Comparison of ENCODE assay signal across 11 cellular contexts in genomic region chr9:93186151-93186715, GRCh38. TPM values are rescaled to one million over a fixed set of nuclear protein-coding genes. Genes with fewer than 3 reads are reported as not detected.
A peak's percentile ranks its signal among the peaks of the same experiment; 100 is the strongest.
DNase-seq lines count a peak whose midpoint lies in the region; ATAC-seq and TF ChIP-seq lines count a peak whose summit lies in the region.
"Had no signal": no experiment of that assay in that cellular context is flagged by ENCODE, and none has a peak within 500 bp of the region (broad histone marks: within the 10 kb centered on the region; RNA-seq: fewer than 3 reads in every experiment).

No MANE protein-coding gene starts in this region.

- H3K27me3 Mint-ChIP-seq in CD4-positive, alpha-beta T cell: peaks cover 23% of the 10 kb centered on the region
- H3K27me3 Mint-ChIP-seq in neural crest cell (ENCODE audit: low read depth): peaks cover 80% of the 10 kb centered on the region

- POLR2A ChIA-PET in CD4-positive, alpha-beta T cell (lab: Charles Lee): no interaction called here

- H3K9me3 ChIP-seq in CD4-positive, alpha-beta T cell (ENCODE audit: control insufficient read depth, low read length): no peaks in the 10 kb centered on the region
- H3K9me3 ChIP-seq in NT2/D1 (ENCODE audit: insufficient read depth, low read length): no peaks in the 10 kb centered on the region
- H3K9me3 ChIP-seq in esophagus squamous epithelium: no peaks in the 10 kb centered on the region
- H3K9me3 ChIP-seq: SJCRH30 had no signal

- H3K27ac Mint-ChIP-seq in CD4-positive, alpha-beta T cell: no peak overlapping the region
- H3K27ac Mint-ChIP-seq in neural crest cell (ENCODE audit: unreplicated experiment): no peak overlapping the region

- TF ChIP-seq POLR2A in esophagus squamous epithelium (IDR thresholded peaks at IDR 0.05): no peak

- H3K9ac ChIP-seq in NT2/D1 (ENCODE audit: insufficient read length, low read depth): peak overlapping the region; percentile 16

- DNase-seq in CD4-positive, alpha-beta T cell: no peak
- DNase-seq in NT2/D1 (ENCODE audit: low read depth, low spot score): no peak
- no peak for DNase-seq in esophagus squamous epithelium (lab: John Stamatoyannopoulos, UW)
- no peak for DNase-seq in neural crest cell (ENCODE audit: low read depth, low spot score)
- no peak for DNase-seq in T1000 (lab: John Stamatoyannopoulos, UW)
- DNase-seq in 8988T: no peak
- DNase-seq: activated naive CD4-positive, alpha-beta T cell; NCI-H2227 treated with DMSO at 0.1 percent for 48 hours; SJCRH30 had no signal

- H3K4me1 Mint-ChIP-seq in CD4-positive, alpha-beta T cell (ENCODE audit: low read depth): peaks cover 5% of the 10 kb centered on the region
- peaks cover 13% of the 10 kb centered on the region for H3K4me1 Mint-ChIP-seq in neural crest cell

- peak overlapping the region; percentile 74 for H3K4me3 Mint-ChIP-seq in CD4-positive, alpha-beta T cell
- peak overlapping the region; percentile 82 for H3K4me3 Mint-ChIP-seq in neural crest cell

- TF ChIP-seq CTCF in CD4-positive, alpha-beta T cell (IDR thresholded peaks at IDR 0.05): no peak
- TF ChIP-seq CTCF in esophagus squamous epithelium (IDR thresholded peaks at IDR 0.05): no peak
- TF ChIP-seq CTCF in neural crest cell (conservative IDR thresholded peaks at IDR 0.05): no peak

- H3K9me3 Mint-ChIP-seq in CD4-positive, alpha-beta T cell: no peaks in the 10 kb centered on the region
- H3K9me3 Mint-ChIP-seq in neural crest cell: no peaks in the 10 kb centered on the region

- WGBS in esophagus squamous epithelium, 2 donors: 54 to 65% methylated on average over 5 to 8 of the region's 13 CpGs

- H3K36me3 ChIP-seq in NT2/D1 (ENCODE audit: insufficient read depth, insufficient read length, low read length): peaks cover 6% of the 10 kb centered on the region
- no peaks in the 10 kb centered on the region for H3K36me3 ChIP-seq in esophagus squamous epithelium
- H3K36me3 ChIP-seq: SJCRH30 had no signal

- H3K4me3 ChIP-seq in NT2/D1 (ENCODE audit: insufficient read length, low read depth) (no peak overlapping the region), esophagus squamous epithelium (peak overlapping the region in 1 of 4 donors; percentile 27)
- H3K4me3 ChIP-seq: SJCRH30 had no signal

- no peak overlapping the region for H3K27ac ChIP-seq in CD4-positive, alpha-beta T cell (ENCODE audit: low read depth, low read length)
- H3K27ac ChIP-seq in esophagus squamous epithelium: peak overlapping the region in 3 of 4 donors; percentile 38 to 57 (median 55)
- H3K27ac ChIP-seq: SJCRH30 had no signal

- CTCF ChIA-PET in CD4-positive, alpha-beta T cell (lab: Charles Lee): no interaction called here

- H3K4me1 ChIP-seq in NT2/D1 (ENCODE audit: insufficient read depth, insufficient read length) (peaks cover 18% of the 10 kb centered on the region), esophagus squamous epithelium (peaks cover 9 to 41% (median 19%) of the 10 kb centered on the region in 3 donors)
- H3K4me1 ChIP-seq: SJCRH30 had no signal

- peaks cover 20% of the 10 kb centered on the region for H3K27me3 ChIP-seq in CD4-positive, alpha-beta T cell (ENCODE audit: control insufficient read depth, insufficient read depth, low read length)
- H3K27me3 ChIP-seq in NT2/D1 (ENCODE audit: insufficient read depth, insufficient read length) (peaks cover 39% of the 10 kb centered on the region), esophagus squamous epithelium (peaks cover 0 to 62% (median 3%) of the 10 kb centered on the region in 4 donors)

- no peaks in the 10 kb centered on the region for H3K36me3 Mint-ChIP-seq in CD4-positive, alpha-beta T cell (ENCODE audit: low read depth)
- no peaks in the 10 kb centered on the region for H3K36me3 Mint-ChIP-seq in neural crest cell (ENCODE audit: low read depth)

- intact Hi-C loops in CD4-positive, alpha-beta T cell (cut with DNase I, micrococcal nuclease): no loop called here
- intact Hi-C loops in esophagus squamous epithelium (cut with DNase I): no loop called here

- ATAC-seq in CD4-positive, alpha-beta T cell (ENCODE audit: poor library complexity): no peak
- no peak for ATAC-seq in GM18519 (IDR thresholded peaks at IDR 0.05; ENCODE audit: low FRiP score, unreplicated experiment)
- no peak for ATAC-seq in HG02571 (IDR thresholded peaks at IDR 0.05; ENCODE audit: unreplicated experiment)

RNA-seq across cellular contexts. Expression of gene WNK2, which starts 2.3 kb away (rescaled TPM):
- under 1 TPM; 0.19 to 0.22 TPM for total RNA-seq in CD4-positive, alpha-beta T cell
- total RNA-seq in esophagus squamous epithelium (1 to 10 TPM in 3 of 4 donors, under 1 TPM in 1; 0.40 to 8.8 (median 5.2) TPM), neural crest cell (27.8 and 34.3 TPM in 2 replicates)
- total RNA-seq: SJCRH30 had no signal

RNA-seq across cellular contexts. Expression of gene NINJ1, which starts 52.2 kb away (rescaled TPM):
- total RNA-seq in CD4-positive, alpha-beta T cell: 10 to 100 TPM; 87.8 to 87.9 TPM
- total RNA-seq in esophagus squamous epithelium (10 to 100 TPM; 12.6 to 61.3 (median 31.4) TPM), neural crest cell (17.8 and 19.9 TPM in 2 replicates)
